In the genomic region with DNA sequence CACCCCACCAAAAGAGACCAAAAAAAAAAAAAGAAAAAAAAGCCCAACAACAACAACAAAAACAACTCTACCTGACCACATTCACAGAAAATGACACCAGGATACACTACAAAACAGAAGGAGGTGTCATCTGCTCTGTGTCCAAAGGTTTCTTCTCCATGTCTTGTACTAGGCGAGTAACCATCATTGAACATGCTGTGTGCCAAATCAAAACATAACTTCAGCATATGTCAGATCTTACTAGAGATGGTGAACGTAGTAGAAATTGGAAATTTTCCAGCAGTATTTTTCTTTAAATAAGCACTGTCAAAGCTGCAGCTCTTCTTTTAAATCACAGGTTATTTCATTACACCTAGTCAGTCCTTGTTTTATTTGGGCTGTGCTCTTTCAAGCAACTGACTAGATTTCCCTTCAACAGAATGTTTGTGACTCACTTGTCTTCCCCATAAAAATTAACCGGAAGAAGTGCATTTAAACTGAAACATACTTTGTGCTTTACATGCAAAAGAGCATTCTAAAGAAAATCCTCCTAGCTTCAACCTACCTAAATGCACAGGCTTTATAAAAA, we compare ENCODE assay signal across 13 cellular contexts. TPM values are rescaled to one million over a fixed set of nuclear protein-coding genes. Genes with fewer than 3 reads are reported as not detected.
A peak's percentile ranks its signal among the peaks of the same experiment; 100 is the strongest.
DNase-seq lines count a peak whose midpoint lies in the region; ATAC-seq and TF ChIP-seq lines count a peak whose summit lies in the region.
"Had no signal": no experiment of that assay in that cellular context is flagged by ENCODE, and none has a peak within 500 bp of the region (broad histone marks: within the 10 kb centered on the region; RNA-seq: fewer than 3 reads in every experiment).

No MANE protein-coding gene starts in this region.

- H3K27ac Mint-ChIP-seq in activated CD4-positive, alpha-beta T cell treated with anti-CD3 and anti-CD28 coated beads, Interleukin-2, amount 10 ng/mL, durations not matched to agents 24 days and 14 days = peak overlapping the region; percentile 3
- H3K27ac Mint-ChIP-seq in natural killer cell treated with Interleukin-12 subunit alpha and Interleukin-12 subunit beta and Interleukin-15 and Interleukin-18, amount 100 ng/mL, for 72 hours = peak overlapping the region; percentile 86 to 95
- H3K27ac Mint-ChIP-seq: progenitor cell of endocrine pancreas had no signal

- no peaks in the 10 kb centered on the region for H3K27me3 Mint-ChIP-seq in activated CD4-positive, alpha-beta T cell treated with anti-CD3 and anti-CD28 coated beads, Interleukin-2, amount 10 ng/mL, durations not matched to agents 24 days and 14 days
- no peaks in the 10 kb centered on the region for H3K27me3 Mint-ChIP-seq in natural killer cell treated with Interleukin-12 subunit alpha and Interleukin-12 subunit beta and Interleukin-15 and Interleukin-18, amount 100 ng/mL, for 72 hours
- H3K27me3 Mint-ChIP-seq: progenitor cell of endocrine pancreas had no signal

- no peak for TF ChIP-seq CTCF in brain microvascular endothelial cell (IDR thresholded peaks at IDR 0.05; ENCODE audit: low read depth, low read length, missing control alignments)

- no peak overlapping the region for H3K27ac ChIP-seq in brain microvascular endothelial cell
- H3K27ac ChIP-seq: KMS-11, left ventricle myocardium inferior had no signal

- intact Hi-C loops in activated CD4-positive, alpha-beta T cell treated with anti-CD3 and anti-CD28 coated beads, Interleukin-2, amount 10 ng/mL, durations not matched to agents 24 days and 14 days (cut with micrococcal nuclease) = loop anchor here (5.0 kb wide), 1 partner anchor 103 kb away; the partner anchor contains the start of gene PCCB

- H3K4me1 Mint-ChIP-seq in activated CD4-positive, alpha-beta T cell treated with anti-CD3 and anti-CD28 coated beads, Interleukin-2, amount 10 ng/mL, durations not matched to agents 24 days and 14 days = peaks cover 36% of the 10 kb centered on the region
- peaks cover 57 to 70% of the 10 kb centered on the region in 2 donors for H3K4me1 Mint-ChIP-seq in natural killer cell treated with Interleukin-12 subunit alpha and Interleukin-12 subunit beta and Interleukin-15 and Interleukin-18, amount 100 ng/mL, for 72 hours (ENCODE audit: low read depth in 2 of 2)

- H3K4me3 Mint-ChIP-seq in activated CD4-positive, alpha-beta T cell treated with anti-CD3 and anti-CD28 coated beads, Interleukin-2, amount 10 ng/mL, durations not matched to agents 24 days and 14 days = no peak overlapping the region
- peak overlapping the region; percentile 82 for H3K4me3 Mint-ChIP-seq in natural killer cell treated with Interleukin-12 subunit alpha and Interleukin-12 subunit beta and Interleukin-15 and Interleukin-18, amount 100 ng/mL, for 72 hours

- peaks cover 15% of the 10 kb centered on the region for H3K36me3 ChIP-seq in brain microvascular endothelial cell (replicated peaks)

- H3K9me3 Mint-ChIP-seq in activated CD4-positive, alpha-beta T cell treated with anti-CD3 and anti-CD28 coated beads, Interleukin-2, amount 10 ng/mL, durations not matched to agents 24 days and 14 days = no peaks in the 10 kb centered on the region
- H3K9me3 Mint-ChIP-seq in natural killer cell treated with Interleukin-12 subunit alpha and Interleukin-12 subunit beta and Interleukin-15 and Interleukin-18, amount 100 ng/mL, for 72 hours = no peaks in the 10 kb centered on the region

- no peaks in the 10 kb centered on the region for H3K27me3 ChIP-seq in brain microvascular endothelial cell (replicated peaks)
- H3K27me3 ChIP-seq: BE2C had no signal

- no peak overlapping the region for H3K4me3 ChIP-seq in brain microvascular endothelial cell (ENCODE audit: low read depth, low read length)
- H3K4me3 ChIP-seq: left ventricle myocardium inferior had no signal

- DNase-seq in activated CD4-positive, alpha-beta T cell treated with anti-CD3 and anti-CD28 coated beads, Interleukin-2, amount 10 ng/mL, durations not matched to agents 24 days and 14 days = no peak
- no peak for DNase-seq in activated CD4-positive, alpha-beta T cell treated with anti-CD3 and anti-CD28 coated beads, Interleukin-2, amount 50 U/mL, for 1 hour
- DNase-seq in LoVo (ENCODE audit: low spot score) = peak; percentile 22
- peak; percentile 16 for DNase-seq in brain microvascular endothelial cell
- DNase-seq in natural killer cell treated with Interleukin-12 subunit alpha and Interleukin-12 subunit beta and Interleukin-15 and Interleukin-18, amount 100 ng/mL, for 72 hours (ENCODE audit: low spot score) = no peak
- no peak for DNase-seq in NK-92 (lab: John Stamatoyannopoulos, UW; ENCODE audit: unreplicated experiment)
- DNase-seq in epidermal melanocyte (ENCODE audit: insufficient read length, low spot score) = no peak
- DNase-seq: BE2C, left ventricle myocardium inferior, NCI-H524 treated with DMSO at 0.1 percent for 48 hours had no signal

- peak; percentile 75 to 87 for ATAC-seq in natural killer cell treated with Interleukin-12 subunit alpha and Interleukin-12 subunit beta and Interleukin-15 and Interleukin-18, amount 100 ng/mL, for 72 hours
- no peak for ATAC-seq in GM19455 (IDR thresholded peaks at IDR 0.05; ENCODE audit: unreplicated experiment)

- in situ Hi-C loops in brain microvascular endothelial cell (cut with HindIII; ENCODE audit: low pct_ligation_motif_present, low sequenced_read_pairs) = no loop called here

- H3K36me3 Mint-ChIP-seq in activated CD4-positive, alpha-beta T cell treated with anti-CD3 and anti-CD28 coated beads, Interleukin-2, amount 10 ng/mL, durations not matched to agents 24 days and 14 days (ENCODE audit: low read depth) = peaks cover 36% of the 10 kb centered on the region
- H3K36me3 Mint-ChIP-seq in natural killer cell treated with Interleukin-12 subunit alpha and Interleukin-12 subunit beta and Interleukin-15 and Interleukin-18, amount 100 ng/mL, for 72 hours = peaks cover 22% of the 10 kb centered on the region

RNA-seq across cellular contexts. Expression of gene MSL2, which starts 46.5 kb away (rescaled TPM):
- total RNA-seq in activated CD4-positive, alpha-beta T cell treated with anti-CD3 and anti-CD28 coated beads, Interleukin-2, amount 10 ng/mL, durations not matched to agents 24 days and 14 days = 37.9 and 39.5 TPM in 2 replicates
- total RNA-seq in natural killer cell treated with Interleukin-12 subunit alpha and Interleukin-12 subunit beta and Interleukin-15 and Interleukin-18, amount 100 ng/mL, for 72 hours = 10 to 100 TPM; 48.7 to 57.6 TPM

Comparison
In these comparisons a context has a peak if more than half of its experiments do, and no peak if none do; other contexts are left out.
1. DNase-seq: peak in LoVo (single experiment) and brain microvascular endothelial cell (single experiment); none in activated CD4-positive, alpha-beta T cell treated with anti-CD3 and anti-CD28 coated beads, Interleukin-2, amount 10 ng/mL, durations not matched to agents 24 days and 14 days (single experiment), activated CD4-positive, alpha-beta T cell treated with anti-CD3 and anti-CD28 coated beads, Interleukin-2, amount 50 U/mL, for 1 hour (single experiment), natural killer cell treated with Interleukin-12 subunit alpha and Interleukin-12 subunit beta and Interleukin-15 and Interleukin-18, amount 100 ng/mL, for 72 hours (single experiment), NK-92 (single experiment) and epidermal melanocyte (single experiment).